ENCODE assay signal across 20 cellular contexts in genomic region chr2:875687-876615, GRCh38.
A peak's percentile ranks its signal among the peaks of the same experiment; 100 is the strongest.
DNase-seq lines count a peak whose midpoint lies in the region; ATAC-seq and TF ChIP-seq lines count a peak whose summit lies in the region.
"Had no signal": no experiment of that assay in that cellular context is flagged by ENCODE, and none has a peak within 500 bp of the region (broad histone marks: within the 10 kb centered on the region; RNA-seq: fewer than 3 reads in every experiment).

No MANE protein-coding gene starts in this region.

- H3K27ac ChIP-seq in tibial nerve, result no peak overlapping the region

- H3K4me1 Mint-ChIP-seq in activated naive CD4-positive, alpha-beta T cell treated with anti-CD3 and anti-CD28 coated beads, Interleukin-2, amount 10 ng/mL, durations not matched to agents 7 days and 5 days, result no peaks in the 10 kb centered on the region
- no peaks in the 10 kb centered on the region for H3K4me1 Mint-ChIP-seq in Calu3 (ENCODE audit: low read depth, unreplicated experiment)

- no peaks in the 10 kb centered on the region for H3K4me1 ChIP-seq in tibial nerve

- intact Hi-C loops in sciatic nerve (cut with DNase I), result no loop called here
- intact Hi-C loops in Calu3 (cut with micrococcal nuclease; ENCODE audit: unreplicated experiment), result no loop called here

- H3K4me3 ChIP-seq in tibial nerve, result no peak overlapping the region

- peak overlapping the region; percentile 7 for H3K27ac Mint-ChIP-seq in activated naive CD4-positive, alpha-beta T cell treated with anti-CD3 and anti-CD28 coated beads, Interleukin-2, amount 10 ng/mL, durations not matched to agents 7 days and 5 days
- no peak overlapping the region for H3K27ac Mint-ChIP-seq in Calu3 (ENCODE audit: unreplicated experiment)
- H3K27ac Mint-ChIP-seq: CD8-positive, alpha-beta T cell had no signal

- no TSS peak for BruUV-seq in Calu3 (replicated peaks; lab: Mats Ljungman, UMichigan)

- no peaks in the 10 kb centered on the region for H3K9me3 ChIP-seq in tibial nerve

- TF ChIP-seq POLR2A in tibial nerve (IDR thresholded peaks at IDR 0.05), result no peak

- H3K4me3 Mint-ChIP-seq in activated naive CD4-positive, alpha-beta T cell treated with anti-CD3 and anti-CD28 coated beads, Interleukin-2, amount 10 ng/mL, durations not matched to agents 7 days and 5 days, result no peak overlapping the region
- no peak overlapping the region for H3K4me3 Mint-ChIP-seq in Calu3 (ENCODE audit: low read depth, unreplicated experiment)
- H3K4me3 Mint-ChIP-seq: CD8-positive, alpha-beta T cell had no signal

- no peaks in the 10 kb centered on the region for H3K27me3 ChIP-seq in tibial nerve

- ATAC-seq in left lobe of liver, result no peak
- ATAC-seq in sciatic nerve, result no peak
- ATAC-seq: CD8-positive, alpha-beta T cell had no signal

- H3K36me3 Mint-ChIP-seq in activated naive CD4-positive, alpha-beta T cell treated with anti-CD3 and anti-CD28 coated beads, Interleukin-2, amount 10 ng/mL, durations not matched to agents 7 days and 5 days, result no peaks in the 10 kb centered on the region
- no peaks in the 10 kb centered on the region for H3K36me3 Mint-ChIP-seq in Calu3 (ENCODE audit: insufficient read depth, unreplicated experiment)
- H3K36me3 Mint-ChIP-seq: CD8-positive, alpha-beta T cell had no signal

- H3K9me3 Mint-ChIP-seq in activated naive CD4-positive, alpha-beta T cell treated with anti-CD3 and anti-CD28 coated beads, Interleukin-2, amount 10 ng/mL, durations not matched to agents 7 days and 5 days, result no peaks in the 10 kb centered on the region
- H3K9me3 Mint-ChIP-seq in Calu3 (ENCODE audit: low read depth, unreplicated experiment), result peaks cover 4% of the 10 kb centered on the region
- H3K9me3 Mint-ChIP-seq: CD8-positive, alpha-beta T cell had no signal

- no peak for TF ChIP-seq EP300 in tibial nerve (IDR thresholded peaks at IDR 0.05)

- TF ChIP-seq CTCF in tibial nerve (IDR thresholded peaks at IDR 0.05) (no peak), Calu3 (IDR thresholded peaks at IDR 0.05; ENCODE audit: unreplicated experiment) (no peak)

- CTCF ChIA-PET in activated naive CD4-positive, alpha-beta T cell treated with anti-CD3 and anti-CD28 coated beads, Interleukin-2, amount 10 ng/mL, durations not matched to agents 7 days and 5 days (lab: Charles Lee), result no interaction called here
- CTCF ChIA-PET in Calu3 (lab: Charles Lee), result no interaction called here

- peaks cover 13% of the 10 kb centered on the region for H3K27me3 Mint-ChIP-seq in activated naive CD4-positive, alpha-beta T cell treated with anti-CD3 and anti-CD28 coated beads, Interleukin-2, amount 10 ng/mL, durations not matched to agents 7 days and 5 days
- no peaks in the 10 kb centered on the region for H3K27me3 Mint-ChIP-seq in Calu3 (ENCODE audit: unreplicated experiment)

- WGBS in tibial nerve, 2 donors, result 90 to 94% methylated on average over 20 to 21 of the region's 23 CpGs

- H3K36me3 ChIP-seq in tibial nerve, result no peaks in the 10 kb centered on the region

- DNase-seq in activated naive CD4-positive, alpha-beta T cell treated with anti-CD3 and anti-CD28 coated beads, Interleukin-2, amount 10 ng/mL, durations not matched to agents 7 days and 5 days, result no peak
- no peak for DNase-seq in activated naive CD4-positive, alpha-beta T cell treated with anti-CD3 and anti-CD28 coated beads, Interleukin-2, amount 50 U/mL, for 16 hours
- DNase-seq in left lobe of liver (ENCODE audit: low spot score) (peak; percentile 35), sciatic nerve (ENCODE audit: low spot score) (peak; percentile 40), NCI-H2227 (lab: John Stamatoyannopoulos, UW; ENCODE audit: unreplicated experiment) (no peak), tibial nerve (ENCODE audit: low spot score in 2 of 2) (no peak), Calu3 (no peak), superior temporal gyrus (ENCODE audit: extremely low spot score) (no peak)
- DNase-seq: AML-193, C1 segment of cervical spinal cord, DMS153, Kasumi-1, NCI-H1417, NCI-H1694 treated with DMSO at 0.1 percent for 48 hours, NCI-H2081 treated with DMSO at 0.1 percent for 48 hours, NCI-H2171 treated with DMSO at 0.1 percent for 48 hours, NCI-H446 treated with DMSO at 0.1 percent for 48 hours, NCI-H526 treated with DMSO at 0.1 percent for 48 hours, Right ventricle myocardium superior had no signal

Comparison
In these comparisons a context has a peak if more than half of its experiments do, and no peak if none do; other contexts are left out.
1. DNase-seq: peak in left lobe of liver (single experiment) and sciatic nerve (single experiment); none in activated naive CD4-positive, alpha-beta T cell treated with anti-CD3 and anti-CD28 coated beads, Interleukin-2, amount 10 ng/mL, durations not matched to agents 7 days and 5 days (single experiment), activated naive CD4-positive, alpha-beta T cell treated with anti-CD3 and anti-CD28 coated beads, Interleukin-2, amount 50 U/mL, for 16 hours (single experiment), NCI-H2227 (single experiment), tibial nerve (0 of 2), Calu3 (single experiment) and superior temporal gyrus (single experiment).